ENCODE assay signal across 18 cellular contexts in genomic region chr2:74104839-74105238, GRCh38. TPM values are rescaled to one million over a fixed set of nuclear protein-coding genes. Genes with fewer than 3 reads are reported as not detected.
A peak's percentile ranks its signal among the peaks of the same experiment; 100 is the strongest.
DNase-seq lines count a peak whose midpoint lies in the region; ATAC-seq and TF ChIP-seq lines count a peak whose summit lies in the region.
"Had no signal": no experiment of that assay in that cellular context is flagged by ENCODE, and none has a peak within 500 bp of the region (broad histone marks: within the 10 kb centered on the region; RNA-seq: fewer than 3 reads in every experiment).

No MANE protein-coding gene starts in this region.

- H3K4me1 Mint-ChIP-seq in CD8-positive, alpha-beta T cell (ENCODE audit: low read depth): no peaks in the 10 kb centered on the region
- peaks cover 10% of the 10 kb centered on the region for H3K4me1 Mint-ChIP-seq in brain
- H3K4me1 Mint-ChIP-seq: stimulated activated memory B cell treated with anti-CD40 and anti-IgM and Interleukin-4, amounts not matched to agents 10 μg/mL and 1 μg/mL and 100 μg/mL, for 72 hours had no signal

- H3K36me3 Mint-ChIP-seq in CD8-positive, alpha-beta T cell: peaks cover 42% of the 10 kb centered on the region
- H3K36me3 Mint-ChIP-seq in brain: peaks cover 35% of the 10 kb centered on the region

- H3K27ac ChIP-seq in CD8-positive, alpha-beta T cell (ENCODE audit: low read depth, low read length): no peak overlapping the region
- H3K27ac ChIP-seq in liver (ENCODE audit: low read depth in 1 of 2, low read length in 2 of 2): no peak overlapping the region
- H3K27ac ChIP-seq: colonic mucosa, tibial nerve had no signal

- H3K27me3 ChIP-seq in CD8-positive, alpha-beta T cell (ENCODE audit: insufficient read depth, low read length): no peaks in the 10 kb centered on the region
- no peaks in the 10 kb centered on the region for H3K27me3 ChIP-seq in liver (ENCODE audit: control insufficient read depth in 4 of 4, insufficient read depth in 4 of 4, low read length in 3 of 4)
- no peaks in the 10 kb centered on the region for H3K27me3 ChIP-seq in BE2C
- H3K27me3 ChIP-seq: colonic mucosa, tibial nerve had no signal

- POLR2A ChIA-PET in CD8-positive, alpha-beta T cell (lab: Charles Lee): no interaction called here

- H3K4me3 ChIP-seq in CD8-positive, alpha-beta T cell (ENCODE audit: low read depth, low read length): no peak overlapping the region
- H3K4me3 ChIP-seq in HFF-Myc (replicated peaks; ENCODE audit: low read depth, low read length): no peak overlapping the region
- no peak overlapping the region for H3K4me3 ChIP-seq in liver (ENCODE audit: low read depth in 1 of 3, low read length in 3 of 3)
- no peak overlapping the region for H3K4me3 ChIP-seq in BE2C (ENCODE audit: low read depth, low read length)
- H3K4me3 ChIP-seq: colonic mucosa, tibial nerve had no signal

- no peak overlapping the region for H3K4me3 Mint-ChIP-seq in CD8-positive, alpha-beta T cell
- H3K4me3 Mint-ChIP-seq in brain: no peak overlapping the region
- H3K4me3 Mint-ChIP-seq: nephron progenitor cell; stimulated activated memory B cell treated with anti-CD40 and anti-IgM and Interleukin-4, amounts not matched to agents 10 μg/mL and 1 μg/mL and 100 μg/mL, for 72 hours had no signal

- H3K4me1 ChIP-seq in CD8-positive, alpha-beta T cell (ENCODE audit: insufficient read depth, low read length): no peaks in the 10 kb centered on the region
- H3K4me1 ChIP-seq in liver (ENCODE audit: control insufficient read depth in 4 of 4, insufficient read depth in 4 of 4, low read length in 3 of 4) (no peaks in the 10 kb centered on the region), BE2C (no peaks in the 10 kb centered on the region)
- H3K4me1 ChIP-seq: colonic mucosa, tibial nerve had no signal

- 95% methylated on average over 7 of the region's 7 CpGs for WGBS in liver

- no peaks in the 10 kb centered on the region for H3K9me3 Mint-ChIP-seq in CD8-positive, alpha-beta T cell
- H3K9me3 Mint-ChIP-seq in brain: no peaks in the 10 kb centered on the region
- H3K9me3 Mint-ChIP-seq: nephron progenitor cell; stimulated activated memory B cell treated with anti-CD40 and anti-IgM and Interleukin-4, amounts not matched to agents 10 μg/mL and 1 μg/mL and 100 μg/mL, for 72 hours had no signal

- no peak for DNase-seq in CD8-positive, alpha-beta T cell
- DNase-seq in HFF-Myc (ENCODE audit: extremely low read depth, low read depth) (no peak), BE2C (no peak)
- no peak for DNase-seq in stimulated activated naive CD8-positive, alpha-beta T cell treated with anti-CD3 and anti-CD28 coated beads, Interleukin-15, Interleukin-2, amounts not matched to agents 100 U/mL and 50 U/mL, for 24 hours
- DNase-seq: activated CD4-positive, CD25-positive, alpha-beta regulatory T cell treated with anti-CD3 and anti-CD28 coated beads, Interleukin-2, amount 50 U/mL, for 72 hours; activated effector memory CD4-positive, alpha-beta T cell treated with anti-CD3 and anti-CD28 coated beads, Interleukin-2, amount 50 U/mL, for 16 hours; colonic mucosa; DMS79 treated with DMSO at 0.1 percent for 48 hours; glutamatergic neuron; islet precursor cell; mesenchymal stem cell; NCI-H1930; nephron progenitor cell had no signal

- TF ChIP-seq RAD21 in liver (IDR thresholded peaks at IDR 0.05): peak; percentile 40 to 48

- no peak overlapping the region for H3K27ac Mint-ChIP-seq in CD8-positive, alpha-beta T cell
- H3K27ac Mint-ChIP-seq in brain: peak overlapping the region in 1 of 5 experiments; percentile 32
- H3K27ac Mint-ChIP-seq: nephron progenitor cell; stimulated activated memory B cell treated with anti-CD40 and anti-IgM and Interleukin-4, amounts not matched to agents 10 μg/mL and 1 μg/mL and 100 μg/mL, for 72 hours had no signal

- H3K9me3 ChIP-seq in CD8-positive, alpha-beta T cell (ENCODE audit: low read length): no peaks in the 10 kb centered on the region
- H3K9me3 ChIP-seq in liver (ENCODE audit: control insufficient read depth in 4 of 4, low read length in 3 of 4) (no peaks in the 10 kb centered on the region), BE2C (no peaks in the 10 kb centered on the region)
- H3K9me3 ChIP-seq: colonic mucosa, tibial nerve had no signal

- peak; percentile 40 for ATAC-seq in CD8-positive, alpha-beta T cell
- ATAC-seq in stimulated activated naive CD8-positive, alpha-beta T cell treated with anti-CD3 and anti-CD28 coated beads, Interleukin-15, Interleukin-2, amounts not matched to agents 100 U/mL and 50 U/mL, for 24 hours: no peak
- no peak for ATAC-seq in HG03139 (IDR thresholded peaks at IDR 0.05; ENCODE audit: unreplicated experiment)
- ATAC-seq: stimulated activated memory B cell treated with anti-CD40 and anti-IgM and Interleukin-4, amounts not matched to agents 10 μg/mL and 1 μg/mL and 100 μg/mL, for 72 hours had no signal

- H3K9ac ChIP-seq in liver (ENCODE audit: low read depth in 1 of 2, low read length in 2 of 2): no peak overlapping the region

- H3K36me3 ChIP-seq in CD8-positive, alpha-beta T cell (ENCODE audit: insufficient read depth, low read length): peaks cover 22% of the 10 kb centered on the region
- peaks cover 4 to 32% (median 18%) of the 10 kb centered on the region in 4 donors for H3K36me3 ChIP-seq in liver (ENCODE audit: control insufficient read depth in 4 of 4, insufficient read depth in 3 of 4, low read depth in 1 of 4, low read length in 3 of 4)
- H3K36me3 ChIP-seq in BE2C: peaks cover 6% of the 10 kb centered on the region; the same call in 1 of the 2 replicates

- CTCF ChIA-PET in CD8-positive, alpha-beta T cell (lab: Charles Lee): interaction anchor here (1.2 to 4.1 kb wide), 4 partner anchors 8 to 281 kb away, joined by 3 to 23 read pairs (median 7); no protein-coding TSS in a partner anchor

- intact Hi-C loops in CD8-positive, alpha-beta T cell (cut with DNase I, micrococcal nuclease): loop anchor here (1.0 to 10.0 kb wide), 4 partner anchors 100 to 281 kb away; no protein-coding TSS in a partner anchor

- no peaks in the 10 kb centered on the region for H3K27me3 Mint-ChIP-seq in CD8-positive, alpha-beta T cell (ENCODE audit: low read depth)
- H3K27me3 Mint-ChIP-seq in brain: no peaks in the 10 kb centered on the region
- H3K27me3 Mint-ChIP-seq: stimulated activated memory B cell treated with anti-CD40 and anti-IgM and Interleukin-4, amounts not matched to agents 10 μg/mL and 1 μg/mL and 100 μg/mL, for 72 hours had no signal

- peak; percentile 26 for TF ChIP-seq CTCF in CD8-positive, alpha-beta T cell (IDR thresholded peaks at IDR 0.05)
- peak; percentile 5 for TF ChIP-seq CTCF in HFF-Myc (IDR thresholded peaks at IDR 0.05; ENCODE audit: low read depth, low read length, missing control alignments)
- peak; percentile 42 to 46 for TF ChIP-seq CTCF in brain (conservative IDR thresholded peaks at IDR 0.05)
- no peak for TF ChIP-seq CTCF in liver (IDR thresholded peaks at IDR 0.05; ENCODE audit: low read depth, low read length, missing input control)
- TF ChIP-seq CTCF in BE2C (IDR thresholded peaks at IDR 0.05; ENCODE audit: low read depth, low read length): no peak

TF ChIP-seq in liver, 16 proteins besides CTCF, POLR2A, EP300 and RAD21:
- no peak for TF ChIP-seq MAX (IDR thresholded peaks at IDR 0.05)
- no peak for TF ChIP-seq GABPA (IDR thresholded peaks at IDR 0.05 in 1 of 2, conservative IDR thresholded peaks at IDR 0.05 in 1 of 2)
- TF ChIP-seq NR2F2 (IDR thresholded peaks at IDR 0.05): no peak
- no peak for TF ChIP-seq HNF4A (conservative IDR thresholded peaks at IDR 0.05)
- TF ChIP-seq, protein P1, sequence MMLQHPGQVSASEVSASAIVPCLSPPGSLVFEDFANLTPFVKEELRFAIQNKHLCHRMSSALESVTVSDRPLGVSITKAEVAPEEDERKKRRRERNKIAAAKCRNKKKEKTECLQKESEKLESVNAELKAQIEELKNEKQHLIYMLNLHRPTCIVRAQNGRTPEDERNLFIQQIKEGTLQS (IDR thresholded peaks at IDR 0.05): no peak
- no peak for TF ChIP-seq EGR1 (IDR thresholded peaks at IDR 0.05; ENCODE audit: low read depth in 2 of 2)
- TF ChIP-seq TAF1 (conservative IDR thresholded peaks at IDR 0.05): no peak
- no peak for TF ChIP-seq ZBTB33 (IDR thresholded peaks at IDR 0.05)

RNA-seq across cellular contexts. Expression of gene BOLA3, which starts 42.9 kb away (rescaled TPM):
- total RNA-seq in CD8-positive, alpha-beta T cell: 10 to 100 TPM in 1 of 2 experiments, 1 to 10 TPM in 1; 9.9 to 10.1 TPM
- polyA plus RNA-seq in brain (ENCODE audit: insufficient read depth, low read depth, low replicate concordance) (38.7 TPM), liver (10 to 100 TPM; 29.0 to 35.2 TPM)
- total RNA-seq in liver: 10 to 100 TPM in 1 of 2 donors, 1 to 10 TPM in 1; 9.5 to 25.2 TPM
- 50.6 TPM for polyA plus RNA-seq in BE2C (2012; ENCODE audit: insufficient read depth, insufficient read length, low read depth)

Comparison
In these comparisons a context has a peak if more than half of its experiments do, and no peak if none do; other contexts are left out.
1. CTCF ChIP-seq: peak in CD8-positive, alpha-beta T cell (single experiment), HFF-Myc (single experiment) and brain (2 of 2); none in liver (single experiment) and BE2C (single experiment).